ENCODE assay signal across 16 cellular contexts in the genomic region with DNA sequence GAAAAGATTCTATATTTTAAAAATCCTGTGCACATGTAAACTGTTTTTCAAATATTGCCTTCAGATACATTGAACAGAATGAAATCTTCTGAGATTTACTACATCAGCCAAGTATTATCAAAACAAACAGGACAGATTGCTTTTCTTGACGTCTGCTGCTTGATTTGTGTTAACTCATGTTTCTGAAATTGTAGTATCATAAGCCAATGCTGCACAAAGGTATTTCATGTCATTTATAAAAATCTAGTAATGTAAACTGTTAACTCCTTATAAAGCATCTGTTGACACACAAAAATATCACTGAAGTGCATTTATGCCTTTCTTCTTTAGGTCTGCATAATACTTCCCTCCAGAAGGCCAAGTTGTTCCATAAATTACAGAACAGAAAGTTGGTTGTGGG. TPM values are rescaled to one million over a fixed set of nuclear protein-coding genes. Genes with fewer than 3 reads are reported as not detected.
DNase-seq lines count a peak whose midpoint lies in the region; ATAC-seq and TF ChIP-seq lines count a peak whose summit lies in the region.
"Had no signal": no experiment of that assay in that cellular context is flagged by ENCODE, and none has a peak within 500 bp of the region (broad histone marks: within the 10 kb centered on the region; RNA-seq: fewer than 3 reads in every experiment).

No MANE protein-coding gene starts in this region.

- H3K36me3 ChIP-seq in left ventricle myocardium inferior (peaks cover 48% of the 10 kb centered on the region), rectal smooth muscle tissue (ENCODE audit: control insufficient read depth, insufficient read depth, low read length) (no peaks in the 10 kb centered on the region), uterus (no peaks in the 10 kb centered on the region)
- H3K36me3 ChIP-seq: Peyer's patch had no signal

- WGBS in right cardiac atrium: 18% methylated on average over 1 of the region's 1 CpG

- no peak for TF ChIP-seq POLR2A in uterus (IDR thresholded peaks at IDR 0.05)

- no peak overlapping the region for H3K4me3 ChIP-seq in left ventricle myocardium inferior
- H3K4me3 ChIP-seq in right cardiac atrium (ENCODE audit: low read length): no peak overlapping the region
- H3K4me3 ChIP-seq in rectal smooth muscle tissue (ENCODE audit: low read length): no peak overlapping the region
- no peak overlapping the region for H3K4me3 ChIP-seq in uterus
- H3K4me3 ChIP-seq: A549, Peyer's patch had no signal

- peaks cover 98% of the 10 kb centered on the region for H3K4me1 ChIP-seq in left ventricle myocardium inferior
- H3K4me1 ChIP-seq in right cardiac atrium (ENCODE audit: control insufficient read depth, insufficient read depth, low read length): peaks cover 28% of the 10 kb centered on the region
- H3K4me1 ChIP-seq in rectal smooth muscle tissue (ENCODE audit: control insufficient read depth, insufficient read depth, low read length): peaks cover 17% of the 10 kb centered on the region
- peaks cover 5 to 10% of the 10 kb centered on the region in 2 donors for H3K4me1 ChIP-seq in uterus
- H3K4me1 ChIP-seq: Caco-2, Peyer's patch had no signal

- intact Hi-C loops in left ventricle myocardium inferior (cut with micrococcal nuclease): no loop called here
- intact Hi-C loops in right cardiac atrium (cut with DNase I): no loop called here
- intact Hi-C loops in uterus (cut with DNase I; ENCODE audit: low total_unique reads): no loop called here

- TF ChIP-seq CTCF in left ventricle myocardium inferior (IDR thresholded peaks at IDR 0.05; ENCODE audit: borderline replicate concordance) (no peak), uterus (IDR thresholded peaks at IDR 0.05) (no peak)

- no peak overlapping the region for H3K9ac ChIP-seq in rectal smooth muscle tissue (ENCODE audit: low read length)

- H3K9me3 ChIP-seq in left ventricle myocardium inferior (replicated peaks) (no peaks in the 10 kb centered on the region), right cardiac atrium (ENCODE audit: control insufficient read depth, low read length) (no peaks in the 10 kb centered on the region), uterus (no peaks in the 10 kb centered on the region)
- H3K9me3 ChIP-seq: A549, Caco-2, Peyer's patch had no signal

- DNase-seq in left ventricle myocardium inferior (no peak), right cardiac atrium (no peak), dermis blood vessel endothelial cell (peak; percentile 10), uterus (no peak), SW480 (ENCODE audit: low spot score) (no peak)
- DNase-seq: AML-193, Caco-2, H7, Karpas-422, NCI-H1930, NCI-H510A, Peyer's patch had no signal

- ATAC-seq in right cardiac atrium (no peak), HG02973 (IDR thresholded peaks at IDR 0.05; ENCODE audit: unreplicated experiment) (no peak)
- ATAC-seq in activated CD4-positive, CD25-positive, alpha-beta regulatory T cell treated with anti-CD3 and anti-CD28 coated beads, Interleukin-2, amount 50 U/mL, for 24 hours: no peak

- H3K27me3 ChIP-seq in left ventricle myocardium inferior (ENCODE audit: low read depth): no peaks in the 10 kb centered on the region
- no peaks in the 10 kb centered on the region for H3K27me3 ChIP-seq in right cardiac atrium (ENCODE audit: control insufficient read depth, insufficient read depth)
- no peaks in the 10 kb centered on the region for H3K27me3 ChIP-seq in rectal smooth muscle tissue (ENCODE audit: control insufficient read depth, insufficient read depth, low read length)
- no peaks in the 10 kb centered on the region for H3K27me3 ChIP-seq in uterus
- H3K27me3 ChIP-seq: Peyer's patch had no signal

- H3K27ac ChIP-seq in left ventricle myocardium inferior (replicated peaks): peak overlapping the region; percentile 84
- H3K27ac ChIP-seq in right cardiac atrium (ENCODE audit: low read length): no peak overlapping the region
- H3K27ac ChIP-seq in rectal smooth muscle tissue (ENCODE audit: low read depth, low read length): peak overlapping the region; percentile 28
- H3K27ac ChIP-seq in uterus: peak overlapping the region; percentile 33 to 34

RNA-seq across cellular contexts. Expression of gene CAV1, which starts 28.3 kb away (rescaled TPM):
- total RNA-seq in left ventricle myocardium inferior (266 TPM), right cardiac atrium (100 to 1,000 TPM; 298 to 502 (median 380) TPM), dermis blood vessel endothelial cell (1,771 and 3,866 TPM in 2 replicates), uterus (100 to 1,000 TPM; 183 to 351 (median 300) TPM)
- 269 TPM for polyA plus RNA-seq in right cardiac atrium

RNA-seq across cellular contexts. Expression of gene CAV2, which starts 53.6 kb away (rescaled TPM):
- total RNA-seq in left ventricle myocardium inferior (196 TPM), right cardiac atrium (100 to 1,000 TPM; 179 to 233 (median 200) TPM), dermis blood vessel endothelial cell (247 and 291 TPM in 2 replicates), uterus (100 to 1,000 TPM in 1 of 4 donors, 10 to 100 TPM in 3; 33.3 to 105 (median 86.0) TPM)
- polyA plus RNA-seq in right cardiac atrium: 136 TPM
